In the genomic region with DNA sequence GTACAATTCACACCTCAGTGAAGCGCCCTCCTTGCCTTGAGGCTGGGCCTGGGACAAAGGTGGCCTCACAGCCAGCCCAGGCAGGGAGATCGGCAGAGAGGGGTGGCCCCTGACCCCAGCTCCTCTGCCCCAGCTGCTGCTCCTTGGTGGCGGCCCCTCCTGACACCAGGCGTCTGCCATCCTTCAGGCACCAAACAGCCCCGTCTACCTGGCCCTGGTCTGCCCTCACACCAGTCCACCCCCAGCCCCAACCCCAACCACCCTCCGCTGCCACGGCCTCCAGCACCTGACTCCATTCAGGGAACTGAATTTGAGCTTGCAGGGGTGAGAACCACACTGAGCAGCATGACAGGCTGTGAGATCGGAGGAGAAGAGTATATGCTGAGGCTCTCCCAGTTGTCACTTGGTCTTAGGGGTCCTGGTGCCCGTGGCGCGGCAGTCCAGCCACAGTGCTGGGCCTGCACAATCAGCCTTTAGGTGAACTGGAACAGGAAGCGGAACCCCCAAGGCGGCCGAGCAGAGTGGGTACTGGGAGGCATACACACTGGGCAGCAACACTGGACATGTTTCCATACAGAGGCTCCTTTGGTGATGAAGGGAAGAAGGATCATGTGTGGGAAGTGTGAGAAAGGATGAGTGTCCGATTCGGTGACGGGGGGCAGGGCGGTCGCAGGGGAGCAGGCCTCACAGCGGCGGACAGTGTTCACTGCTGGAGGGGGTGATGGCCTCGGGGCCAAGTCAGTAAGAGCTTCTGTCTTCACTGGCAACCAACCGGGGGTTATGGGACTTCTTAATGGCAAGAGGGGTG, we compare ENCODE assay signal across 18 cellular contexts. TPM values are rescaled to one million over a fixed set of nuclear protein-coding genes. Genes with fewer than 3 reads are reported as not detected.
A peak's percentile ranks its signal among the peaks of the same experiment; 100 is the strongest.
DNase-seq lines count a peak whose midpoint lies in the region; ATAC-seq and TF ChIP-seq lines count a peak whose summit lies in the region.
"Had no signal": no experiment of that assay in that cellular context is flagged by ENCODE, and none has a peak within 500 bp of the region (broad histone marks: within the 10 kb centered on the region; RNA-seq: fewer than 3 reads in every experiment).

No MANE protein-coding gene starts in this region.

- peaks cover 18% of the 10 kb centered on the region for H3K36me3 Mint-ChIP-seq in mesothelial cell of epicardium
- H3K36me3 Mint-ChIP-seq in activated T-helper 1 cell treated with anti-CD3 and anti-CD28 coated beads, Interleukin-12 subunit alpha, Interleukin-12 subunit beta, Interleukin-2, Interleukin-4 antibody, amounts not matched to agents 30 ng/mL and 10 ng/mL and 1 ng/mL, durations not matched to agents 14 hours and 24 hours and 36 hours (ENCODE audit: low read depth): peaks cover 3% of the 10 kb centered on the region

- H3K4me1 Mint-ChIP-seq in mesothelial cell of epicardium: peaks cover 28% of the 10 kb centered on the region
- H3K4me1 Mint-ChIP-seq in activated T-helper 1 cell treated with anti-CD3 and anti-CD28 coated beads, Interleukin-12 subunit alpha, Interleukin-12 subunit beta, Interleukin-2, Interleukin-4 antibody, amounts not matched to agents 30 ng/mL and 10 ng/mL and 1 ng/mL, durations not matched to agents 14 hours and 24 hours and 36 hours (ENCODE audit: low read depth): no peaks in the 10 kb centered on the region
- H3K4me1 Mint-ChIP-seq: activated CD4-positive, alpha-beta memory T cell treated with anti-CD3 and anti-CD28 coated beads, Interleukin-2, amount 10 ng/mL, durations not matched to agents 7 days and 5 days; nephron had no signal

- H3K27me3 Mint-ChIP-seq in mesothelial cell of epicardium (ENCODE audit: low read depth): no peaks in the 10 kb centered on the region
- no peaks in the 10 kb centered on the region for H3K27me3 Mint-ChIP-seq in activated T-helper 1 cell treated with anti-CD3 and anti-CD28 coated beads, Interleukin-12 subunit alpha, Interleukin-12 subunit beta, Interleukin-2, Interleukin-4 antibody, amounts not matched to agents 30 ng/mL and 10 ng/mL and 1 ng/mL, durations not matched to agents 14 hours and 24 hours and 36 hours (ENCODE audit: insufficient read depth)
- H3K27me3 Mint-ChIP-seq: activated CD4-positive, alpha-beta memory T cell treated with anti-CD3 and anti-CD28 coated beads, Interleukin-2, amount 10 ng/mL, durations not matched to agents 7 days and 5 days had no signal

- H3K27ac ChIP-seq in Panc1 (ENCODE audit: low read length) (no peak overlapping the region), caudate nucleus (ENCODE audit: low read depth, low read length) (peak overlapping the region; percentile 46), suprapubic skin (peak overlapping the region; percentile 32)

- CTCF ChIA-PET in Panc1 (lab: Charles Lee): interaction anchor here (0.6 to 1.6 kb wide), 4 partner anchors 75 to 360 kb away, joined by 3 to 6 read pairs (median 4); no protein-coding TSS in a partner anchor

- in situ Hi-C loops in Panc1 (cut with HindIII; ENCODE audit: low pct_unique_long_range_greater_than_20kb, low sequenced_read_pairs): no loop called here

- H3K27ac Mint-ChIP-seq in mesothelial cell of epicardium: peak overlapping the region; percentile 34
- no peak overlapping the region for H3K27ac Mint-ChIP-seq in activated T-helper 1 cell treated with anti-CD3 and anti-CD28 coated beads, Interleukin-12 subunit alpha, Interleukin-12 subunit beta, Interleukin-2, Interleukin-4 antibody, amounts not matched to agents 30 ng/mL and 10 ng/mL and 1 ng/mL, durations not matched to agents 14 hours and 24 hours and 36 hours
- H3K27ac Mint-ChIP-seq: activated CD4-positive, alpha-beta memory T cell treated with anti-CD3 and anti-CD28 coated beads, Interleukin-2, amount 10 ng/mL, durations not matched to agents 7 days and 5 days had no signal

- H3K27me3 ChIP-seq in Panc1 (ENCODE audit: control insufficient read depth, insufficient read depth, low read length) (no peaks in the 10 kb centered on the region), suprapubic skin (no peaks in the 10 kb centered on the region)

- H3K9me3 ChIP-seq in Panc1 (ENCODE audit: control insufficient read depth, insufficient read depth, low read depth, low read length): no peaks in the 10 kb centered on the region
- no peaks in the 10 kb centered on the region for H3K9me3 ChIP-seq in suprapubic skin

- H3K36me3 ChIP-seq in Panc1 (ENCODE audit: control insufficient read depth, insufficient read depth, low read length) (no peaks in the 10 kb centered on the region; the same call in 1 of the 2 replicates), suprapubic skin (peaks cover 55% of the 10 kb centered on the region)

- WGBS in suprapubic skin: 90% methylated on average over 23 of the region's 23 CpGs

- no peak for TF ChIP-seq POLR2A in suprapubic skin (IDR thresholded peaks at IDR 0.05)

- H3K4me1 ChIP-seq in Panc1 (ENCODE audit: control insufficient read depth, insufficient read depth, low read length): no peaks in the 10 kb centered on the region
- peaks cover 71% of the 10 kb centered on the region for H3K4me1 ChIP-seq in suprapubic skin

- no peak overlapping the region for H3K4me3 Mint-ChIP-seq in mesothelial cell of epicardium
- H3K4me3 Mint-ChIP-seq in activated T-helper 1 cell treated with anti-CD3 and anti-CD28 coated beads, Interleukin-12 subunit alpha, Interleukin-12 subunit beta, Interleukin-2, Interleukin-4 antibody, amounts not matched to agents 30 ng/mL and 10 ng/mL and 1 ng/mL, durations not matched to agents 14 hours and 24 hours and 36 hours: no peak overlapping the region
- H3K4me3 Mint-ChIP-seq: activated CD4-positive, alpha-beta memory T cell treated with anti-CD3 and anti-CD28 coated beads, Interleukin-2, amount 10 ng/mL, durations not matched to agents 7 days and 5 days; GM23338; nephron had no signal

- intact Hi-C loops in Panc1 (cut with micrococcal nuclease; ENCODE audit: unreplicated experiment): no loop called here
- intact Hi-C loops in activated T-helper 1 cell treated with anti-CD3 and anti-CD28 coated beads, Interleukin-12 subunit alpha, Interleukin-12 subunit beta, Interleukin-2, Interleukin-4 antibody, amounts not matched to agents 30 ng/mL and 10 ng/mL and 1 ng/mL, durations not matched to agents 14 hours and 24 hours and 36 hours (cut with micrococcal nuclease): no loop called here

- H3K4me3 ChIP-seq in Panc1 (ENCODE audit: low read depth in 2 of 2, low read length in 2 of 2) (no peak overlapping the region), suprapubic skin (no peak overlapping the region)
- H3K4me3 ChIP-seq: coronary artery, GM23338 had no signal

- TF ChIP-seq EP300 in suprapubic skin (IDR thresholded peaks at IDR 0.05): no peak

- TSS peak; percentile 57 for BruUV-seq in Panc1 (replicated peaks; lab: Mats Ljungman, UMichigan)

- TF ChIP-seq CTCF in Panc1 (IDR thresholded peaks at IDR 0.05) (no peak), mesothelial cell of epicardium (IDR thresholded peaks at IDR 0.05; ENCODE audit: unreplicated experiment) (no peak), suprapubic skin (IDR thresholded peaks at IDR 0.05) (no peak)

- DNase-seq in Panc1 (ENCODE audit: low read depth, low spot score) (no peak), caudate nucleus (lab: John Stamatoyannopoulos, UW) (no peak), mesothelial cell of epicardium (ENCODE audit: low spot score in 2 of 2, unreplicated experiment in 2 of 2) (no peak), suprapubic skin (ENCODE audit: low spot score in 2 of 2) (peak in 1 of 2 donors; percentile 60), DMS153 (lab: John Stamatoyannopoulos, UW) (no peak)
- DNase-seq in activated T-helper 1 cell treated with anti-CD3 and anti-CD28 coated beads, Interleukin-12 subunit alpha, Interleukin-12 subunit beta, Interleukin-2, Interleukin-4 antibody, amounts not matched to agents 30 ng/mL and 10 ng/mL and 1 ng/mL, durations not matched to agents 14 hours and 24 hours and 36 hours (ENCODE audit: low spot score): no peak
- DNase-seq: activated CD4-positive, alpha-beta memory T cell treated with anti-CD3 and anti-CD28 coated beads, Interleukin-2, amount 10 ng/mL, durations not matched to agents 7 days and 5 days; activated naive CD4-positive, alpha-beta T cell treated with anti-CD3 and anti-CD28 coated beads, Interleukin-2, amount 50 U/mL, for 16 hours; activated T-cell treated with anti-CD3 and anti-CD28 coated beads, Interleukin-2, amount 50 U/mL, for 1 hour; hippocampal formation; NCI-H146; NCI-H2171 treated with DMSO at 0.1 percent for 48 hours; OCI-M1; stimulated activated CD4-positive, alpha-beta T cell treated with anti-CD3 and anti-CD28 coated beads, Interleukin-4, amount 100 ng/mL, for 4 hours had no signal

- no peak for ATAC-seq in Panc1
- no peak for ATAC-seq in HG03108 (IDR thresholded peaks at IDR 0.05; ENCODE audit: unreplicated experiment)

- H3K9me3 Mint-ChIP-seq in mesothelial cell of epicardium: no peaks in the 10 kb centered on the region
- H3K9me3 Mint-ChIP-seq in activated T-helper 1 cell treated with anti-CD3 and anti-CD28 coated beads, Interleukin-12 subunit alpha, Interleukin-12 subunit beta, Interleukin-2, Interleukin-4 antibody, amounts not matched to agents 30 ng/mL and 10 ng/mL and 1 ng/mL, durations not matched to agents 14 hours and 24 hours and 36 hours: no peaks in the 10 kb centered on the region
- H3K9me3 Mint-ChIP-seq: activated CD4-positive, alpha-beta memory T cell treated with anti-CD3 and anti-CD28 coated beads, Interleukin-2, amount 10 ng/mL, durations not matched to agents 7 days and 5 days; GM23338; nephron had no signal

- POLR2A ChIA-PET in Panc1 (lab: Charles Lee): no interaction called here

RNA-seq across cellular contexts. Expression of a gene that starts 18.7 kb away (rescaled TPM):
- total RNA-seq in Panc1 (2021; ENCODE audit: unreplicated experiment) (41.8 TPM), mesothelial cell of epicardium (32.9 to 40.2 TPM (median 37.3 TPM) in 3 replicates), suprapubic skin (100 to 1,000 TPM; 168 to 190 (median 177) TPM)
- 41.5 TPM for polyA plus RNA-seq in Panc1 (2012; ENCODE audit: insufficient read length)
- 21.5 and 24.7 TPM in 2 replicates for total RNA-seq in activated T-helper 1 cell treated with anti-CD3 and anti-CD28 coated beads, Interleukin-12 subunit alpha, Interleukin-12 subunit beta, Interleukin-2, Interleukin-4 antibody, amounts not matched to agents 30 ng/mL and 10 ng/mL and 1 ng/mL, durations not matched to agents 14 hours and 24 hours and 36 hours

RNA-seq across cellular contexts. Expression of a gene that starts 19.0 kb away (rescaled TPM):
- total RNA-seq in Panc1 (2021; ENCODE audit: unreplicated experiment) (36.8 TPM), mesothelial cell of epicardium (17.0 to 19.7 TPM (median 19.2 TPM) in 3 replicates), suprapubic skin (10 to 100 TPM in 3 of 4 donors, 1 to 10 TPM in 1; 7.5 to 20.5 (median 19.5) TPM)
- polyA plus RNA-seq in Panc1 (2012; ENCODE audit: insufficient read length): 17.2 TPM
- total RNA-seq in activated T-helper 1 cell treated with anti-CD3 and anti-CD28 coated beads, Interleukin-12 subunit alpha, Interleukin-12 subunit beta, Interleukin-2, Interleukin-4 antibody, amounts not matched to agents 30 ng/mL and 10 ng/mL and 1 ng/mL, durations not matched to agents 14 hours and 24 hours and 36 hours: 67.1 and 69.5 TPM in 2 replicates
